5 cellular contexts compared by ENCODE assay signal in genomic region chr11:119101367-119101758, GRCh38. TPM values are rescaled to one million over a fixed set of nuclear protein-coding genes. Genes with fewer than 3 reads are reported as not detected.
A peak's percentile ranks its signal among the peaks of the same experiment; 100 is the strongest.
DNase-seq lines count a peak whose midpoint lies in the region; ATAC-seq, FAIRE-seq and TF ChIP-seq lines count a peak whose summit lies in the region.

No MANE protein-coding gene starts in this region.

- H3K9ac ChIP-seq in HUES6 (ENCODE audit: low read length) = peak overlapping the region; percentile 92
- H3K9ac ChIP-seq in rectal smooth muscle tissue (ENCODE audit: low read length) = peak overlapping the region; percentile 85

- H3K36me3 ChIP-seq in HUES6 (ENCODE audit: control insufficient read depth, insufficient read depth, low read length) = peaks cover 28% of the 10 kb centered on the region
- H3K36me3 ChIP-seq in rectal smooth muscle tissue (ENCODE audit: control insufficient read depth, insufficient read depth, low read length) = peaks cover 13% of the 10 kb centered on the region

- intact Hi-C loops in dorsolateral prefrontal cortex (cut with DNase I) = loop anchor here (5.0 to 10.0 kb wide), 4 partner anchors 96 to 223 kb away; partner anchors contain the start of gene CBL (in 1 of the 2)

- no peaks in the 10 kb centered on the region for H3K27me3 ChIP-seq in HUES6 (ENCODE audit: control insufficient read depth, insufficient read depth, low read length)
- H3K27me3 ChIP-seq in dorsolateral prefrontal cortex = no peaks in the 10 kb centered on the region
- no peaks in the 10 kb centered on the region for H3K27me3 ChIP-seq in rectal smooth muscle tissue (ENCODE audit: control insufficient read depth, insufficient read depth, low read length)

- no peak for DNase-seq in dorsolateral prefrontal cortex
- no peak for DNase-seq in GM12892 (ENCODE audit: insufficient read length)

- H3K9me3 ChIP-seq in HUES6 (ENCODE audit: control insufficient read depth, insufficient read depth, low read depth, low read length) = no peaks in the 10 kb centered on the region

- peak overlapping the region; percentile 83 for H3K4me3 ChIP-seq in HUES6 (ENCODE audit: low read depth, low read length)
- H3K4me3 ChIP-seq in dorsolateral prefrontal cortex = peak overlapping the region; percentile 62 to 98 (median 88)
- H3K4me3 ChIP-seq in rectal smooth muscle tissue (ENCODE audit: low read length) = peak overlapping the region; percentile 89

- ATAC-seq in GM19463 (IDR thresholded peaks at IDR 0.05; ENCODE audit: unreplicated experiment) = peak; percentile 14

- peak in 3 of 56 donors; percentile 1 to 36 (median 11) for TF ChIP-seq CTCF in dorsolateral prefrontal cortex (IDR thresholded peaks at IDR 0.05 in 54 of 56, conservative IDR thresholded peaks at IDR 0.05 in 2 of 56; ENCODE audit: low read depth in 1 of 56, partially characterized antibody in 56 of 56)

- H3K4me1 ChIP-seq in HUES6 (ENCODE audit: control insufficient read depth, insufficient read depth, low read length) = peaks cover 18% of the 10 kb centered on the region
- H3K4me1 ChIP-seq in rectal smooth muscle tissue (ENCODE audit: control insufficient read depth, insufficient read depth, low read length) = peaks cover 18% of the 10 kb centered on the region

- H3K27ac ChIP-seq in HUES6 (ENCODE audit: low read depth, low read length) (peak overlapping the region; percentile 96), dorsolateral prefrontal cortex (peak overlapping the region; percentile 84 to 99 (median 96)), rectal smooth muscle tissue (ENCODE audit: low read depth, low read length) (peak overlapping the region; percentile 97)

- TF ChIP-seq POLR2A in GM12892 (IDR thresholded peaks at IDR 0.05; ENCODE audit: low read depth, low read length) = no peak

- no peak for FAIRE-seq in GM12892 (lab: Jason Lieb, UNC)

RNA-seq across cellular contexts. Expression of gene DPAGT1, which starts 0.3 kb away (rescaled TPM):
- total RNA-seq in dorsolateral prefrontal cortex = 10 to 100 TPM; 18.3 to 47.3 (median 30.8) TPM
- 16.9 TPM for polyA plus RNA-seq in GM12892 (2012; ENCODE audit: missing spikeins)

RNA-seq across cellular contexts. Expression of gene C2CD2L, which starts 5.8 kb away (rescaled TPM):
- 10 to 100 TPM; 26.6 to 76.4 (median 50.5) TPM for total RNA-seq in dorsolateral prefrontal cortex
- polyA plus RNA-seq in GM12892 (2012; ENCODE audit: missing spikeins) = 4.0 TPM

RNA-seq across cellular contexts. Expression of gene HMBS, which starts 16.7 kb away (rescaled TPM):
- total RNA-seq in dorsolateral prefrontal cortex = 10 to 100 TPM in 95 of 120 experiments, 1 to 10 TPM in 25; 6.8 to 18.6 (median 12.6) TPM
- 28.2 TPM for polyA plus RNA-seq in GM12892 (2012; ENCODE audit: missing spikeins)

RNA-seq across cellular contexts. Expression of gene HINFP, which starts 20.0 kb away (rescaled TPM):
- total RNA-seq in dorsolateral prefrontal cortex = 10 to 100 TPM; 29.8 to 70.5 (median 47.9) TPM
- polyA plus RNA-seq in GM12892 (2012; ENCODE audit: missing spikeins) = 19.3 TPM

RNA-seq across cellular contexts. Expression of gene VPS11, which starts 33.7 kb away (rescaled TPM):
- total RNA-seq in dorsolateral prefrontal cortex = 10 to 100 TPM; 33.3 to 65.7 (median 50.5) TPM
- polyA plus RNA-seq in GM12892 (2012; ENCODE audit: missing spikeins) = 26.5 TPM
